ENCODE assay signal across 8 cellular contexts in the genomic region with DNA sequence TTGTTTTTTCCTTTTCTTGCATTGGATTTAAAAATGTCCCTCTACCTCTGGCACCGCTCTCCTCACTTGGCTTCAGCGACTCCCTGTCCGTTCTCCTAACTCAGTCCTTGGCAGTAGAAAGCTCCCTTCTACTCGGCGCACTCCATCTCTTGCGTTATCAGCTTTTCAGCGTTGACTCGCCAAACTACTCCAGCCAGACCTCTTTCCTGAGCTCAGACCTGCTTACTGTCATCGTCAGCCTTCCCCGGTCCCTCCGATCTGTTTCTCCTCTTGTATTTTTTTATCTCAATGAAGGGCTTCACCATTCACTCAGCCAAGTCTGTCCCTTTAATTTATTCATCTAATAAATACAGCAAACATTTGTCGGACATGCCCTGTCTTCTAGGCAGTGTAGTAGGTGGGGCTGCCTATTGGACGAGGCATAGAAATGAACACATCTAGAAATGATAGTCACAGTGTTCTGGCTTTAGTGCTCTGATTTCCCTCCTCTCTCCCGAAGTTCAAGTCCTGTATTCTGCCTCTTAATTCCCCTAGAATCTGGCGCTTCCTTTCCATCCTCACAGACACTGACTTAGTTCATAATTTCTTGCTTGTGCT. TPM values are rescaled to one million over a fixed set of nuclear protein-coding genes. Genes with fewer than 3 reads are reported as not detected.
DNase-seq lines count a peak whose midpoint lies in the region; ATAC-seq and TF ChIP-seq lines count a peak whose summit lies in the region.

No MANE protein-coding gene starts in this region.

- peak overlapping the region; percentile 69 for H3K9ac ChIP-seq in DND-41 (ENCODE audit: low read depth, low read length)

- peak overlapping the region; percentile 84 for H2AFZ ChIP-seq in DND-41 (ENCODE audit: low read depth, low read length)

- intact Hi-C loops in left colon (cut with DNase I, micrococcal nuclease) (no loop called here), thyroid gland (cut with DNase I) (no loop called here)

- H3K27ac ChIP-seq in DND-41 (ENCODE audit: low read length) (peak overlapping the region; percentile 54), caudate nucleus (ENCODE audit: low read depth, low read length) (peak overlapping the region; percentile 93), thyroid gland (peak overlapping the region; percentile 75 to 88 (median 78))

- H3K4me2 ChIP-seq in DND-41 (ENCODE audit: insufficient read depth, low read length), result peak overlapping the region; percentile 82

- ATAC-seq in DND-41 (ENCODE audit: insufficient read depth, low read depth) (0 out of 3 replicates have a peak, but pooled peaks have one; percentile 4), left colon (peak; percentile 40)

- H3K4me1 ChIP-seq in DND-41 (ENCODE audit: insufficient read depth, low read length) (peaks cover 21% of the 10 kb centered on the region), thyroid gland (peaks cover 9 to 13% of the 10 kb centered on the region in 2 donors)

- DNase-seq in DND-41 (no peak), H7 (no peak), NCI-H526 treated with DMSO at 0.1 percent for 48 hours (lab: John Stamatoyannopoulos, UW) (peak; percentile 80), caudate nucleus (lab: John Stamatoyannopoulos, UW) (peak in 8 of 61 donors; percentile 6 to 70 (median 58)), left colon (no peak), thyroid gland (peak in 1 of 2 donors; percentile 41), NCI-H187 treated with DMSO at 0.1 percent for 48 hours (lab: John Stamatoyannopoulos, UW) (no peak), 8988T (no peak)

- TF ChIP-seq CTCF in DND-41 (IDR thresholded peaks at IDR 0.05; ENCODE audit: borderline replicate concordance, extremely low read depth, low read length, poor library complexity, severe bottlenecking), result no peak
- no peak for TF ChIP-seq CTCF in thyroid gland (IDR thresholded peaks at IDR 0.05)

- peak overlapping the region; percentile 74 to 84 for H3K4me3 ChIP-seq in DND-41 (ENCODE audit: low read depth in 1 of 2, low read length in 2 of 2)
- peak overlapping the region; percentile 72 for H3K4me3 ChIP-seq in H7 (ENCODE audit: insufficient read depth, low read depth, low read length)
- H3K4me3 ChIP-seq in thyroid gland (replicated peaks in 1 of 3), result peak overlapping the region; percentile 38 to 76 (median 55)

- H3K36me3 ChIP-seq in DND-41 (ENCODE audit: insufficient read depth, low read length) (no peaks in the 10 kb centered on the region; the same call in 1 of the 2 replicates), H7 (replicated peaks; ENCODE audit: control insufficient read depth, insufficient read depth, low read length) (no peaks in the 10 kb centered on the region), thyroid gland (no peaks in the 10 kb centered on the region)

- 7% methylated on average over 15 of the region's 15 CpGs for WGBS in thyroid gland, 2 donors

- no peak for TF ChIP-seq POLR2A in thyroid gland (IDR thresholded peaks at IDR 0.05)

- H3K27me3 ChIP-seq in DND-41 (ENCODE audit: insufficient read depth, low read length, poor library complexity) (no peaks in the 10 kb centered on the region), H7 (ENCODE audit: control insufficient read depth, insufficient read depth, low read length) (no peaks in the 10 kb centered on the region), thyroid gland (no peaks in the 10 kb centered on the region)

- no peaks in the 10 kb centered on the region for H3K79me2 ChIP-seq in DND-41 (ENCODE audit: insufficient read depth, low read length)

- no peaks in the 10 kb centered on the region for H4K20me1 ChIP-seq in DND-41 (ENCODE audit: insufficient read depth, low read length)

- H3K9me3 ChIP-seq in DND-41 (ENCODE audit: insufficient read depth, low read length, severe bottlenecking) (no peaks in the 10 kb centered on the region), thyroid gland (no peaks in the 10 kb centered on the region)

RNA-seq across cellular contexts. Expression of a gene that starts 0.9 kb away (rescaled TPM):
- 12.8 and 18.8 TPM in 2 replicates for total RNA-seq in H7 (2014; rRNA removed; shearing (Covaris generic))
- 10 to 100 TPM; 14.2 to 14.9 TPM for total RNA-seq in left colon
- 10 to 100 TPM; 23.1 to 56.5 (median 29.0) TPM for total RNA-seq in thyroid gland

RNA-seq across cellular contexts. Expression of a gene that starts 12.5 kb away (rescaled TPM):
- total RNA-seq in H7 (2014; rRNA removed; shearing (Covaris generic)), result 7.4 and 12.4 TPM in 2 replicates
- total RNA-seq in left colon, result 10 to 100 TPM in 1 of 2 donors, 1 to 10 TPM in 1; 8.8 to 11.1 TPM
- 10 to 100 TPM; 17.6 to 28.4 (median 21.4) TPM for total RNA-seq in thyroid gland

RNA-seq across cellular contexts. Expression of a gene that starts 37.4 kb away (rescaled TPM):
- 5.1 and 9.1 TPM in 2 replicates for total RNA-seq in H7 (2014; rRNA removed; shearing (Covaris generic))
- total RNA-seq in left colon, result 1 to 10 TPM; 5.5 to 5.9 TPM
- 10 to 100 TPM in 1 of 4 donors, 1 to 10 TPM in 3; 7.4 to 12.9 (median 8.8) TPM for total RNA-seq in thyroid gland
